Comparison of ENCODE assay signal across 9 cellular contexts in genomic region chr11:18324381-18324780, GRCh38. TPM values are rescaled to one million over a fixed set of nuclear protein-coding genes. Genes with fewer than 3 reads are reported as not detected.
A peak's percentile ranks its signal among the peaks of the same experiment; 100 is the strongest.
DNase-seq lines count a peak whose midpoint lies in the region; ATAC-seq and TF ChIP-seq lines count a peak whose summit lies in the region.
"Had no signal": no experiment of that assay in that cellular context is flagged by ENCODE, and none has a peak within 500 bp of the region (broad histone marks: within the 10 kb centered on the region; RNA-seq: fewer than 3 reads in every experiment).

No MANE protein-coding gene starts in this region.

- no peak for ATAC-seq in central memory CD8-positive, alpha-beta T cell (replicated peaks; ENCODE audit: extremely low read depth, poor library complexity, severe bottlenecking)
- ATAC-seq in GM19023 (IDR thresholded peaks at IDR 0.05; ENCODE audit: unreplicated experiment) (no peak), GM21423 (IDR thresholded peaks at IDR 0.05; ENCODE audit: unreplicated experiment) (no peak), HG03025 (IDR thresholded peaks at IDR 0.05; ENCODE audit: low FRiP score, unreplicated experiment) (no peak)

- H3K27ac Mint-ChIP-seq in central memory CD8-positive, alpha-beta T cell (ENCODE audit: low read depth), result peak overlapping the region; percentile 99

- no peaks in the 10 kb centered on the region for H3K9me3 Mint-ChIP-seq in central memory CD8-positive, alpha-beta T cell

- H3K36me3 ChIP-seq in NT2/D1 (ENCODE audit: insufficient read depth, insufficient read length, low read length) (peaks cover 47% of the 10 kb centered on the region), osteoblast (ENCODE audit: insufficient read depth, low read length) (peaks cover 6% of the 10 kb centered on the region)

- H3K79me2 ChIP-seq in osteoblast (ENCODE audit: insufficient read depth, low read length), result peaks cover 95% of the 10 kb centered on the region

- no peaks in the 10 kb centered on the region for H3K4me1 ChIP-seq in NT2/D1 (ENCODE audit: insufficient read depth, insufficient read length)
- H3K4me1 ChIP-seq in osteoblast (ENCODE audit: insufficient read depth, low read length), result peaks cover 39% of the 10 kb centered on the region

- peaks cover 17% of the 10 kb centered on the region for H4K20me1 ChIP-seq in osteoblast (ENCODE audit: insufficient read depth, low read length)

- no peak overlapping the region for H2AFZ ChIP-seq in osteoblast (ENCODE audit: low read length)

- H3K4me1 Mint-ChIP-seq in central memory CD8-positive, alpha-beta T cell, result peaks cover 67% of the 10 kb centered on the region

- TF ChIP-seq CTCF in osteoblast (IDR thresholded peaks at IDR 0.05; ENCODE audit: extremely low read depth, low read depth, low read length), result no peak

- peak overlapping the region; percentile 43 for H3K27ac ChIP-seq in osteoblast (ENCODE audit: low read depth, low read length)

- H3K4me2 ChIP-seq in osteoblast (ENCODE audit: insufficient read depth, low read length), result peak overlapping the region; percentile 99

- H3K4me3 ChIP-seq in NT2/D1 (ENCODE audit: insufficient read length, low read depth) (peak overlapping the region; percentile 6), osteoblast (ENCODE audit: insufficient read depth, low read length) (peak overlapping the region; percentile 96)

- peak overlapping the region; percentile 46 for H3K9ac ChIP-seq in NT2/D1 (ENCODE audit: insufficient read length, low read depth)

- DNase-seq in SIG-M5 treated with dmso at 0.1 percent for 504 hours (lab: John Stamatoyannopoulos, UW; ENCODE audit: unreplicated experiment) (peak; percentile 58), SIG-M5 (lab: John Stamatoyannopoulos, UW) (no peak), NT2/D1 (ENCODE audit: low read depth, low spot score) (no peak), osteoblast (ENCODE audit: insufficient read length, low spot score, missing footprints) (no peak)
- no peak for DNase-seq in central memory CD8-positive, alpha-beta T cell (ENCODE audit: low spot score in 2 of 2)

- H3K4me3 Mint-ChIP-seq in central memory CD8-positive, alpha-beta T cell, result peak overlapping the region; percentile 94

- H3K36me3 Mint-ChIP-seq in central memory CD8-positive, alpha-beta T cell (ENCODE audit: insufficient read depth), result peaks cover 49% of the 10 kb centered on the region

- no peaks in the 10 kb centered on the region for H3K27me3 Mint-ChIP-seq in central memory CD8-positive, alpha-beta T cell

- no peaks in the 10 kb centered on the region for H3K27me3 ChIP-seq in NT2/D1 (ENCODE audit: insufficient read depth, insufficient read length)
- H3K27me3 ChIP-seq in osteoblast (ENCODE audit: insufficient read depth, low read length), result no peaks in the 10 kb centered on the region

- H3K9me3 ChIP-seq in NT2/D1 (ENCODE audit: insufficient read depth, low read length) (no peaks in the 10 kb centered on the region), osteoblast (ENCODE audit: low read depth, low read length) (no peaks in the 10 kb centered on the region)

RNA-seq across cellular contexts. Expression of gene GTF2H1, which starts 2.0 kb away (rescaled TPM):
- 123 and 134 TPM in 2 replicates for total RNA-seq in osteoblast

RNA-seq across cellular contexts. Expression of gene HPS5, which starts 2.4 kb away (rescaled TPM):
- total RNA-seq in osteoblast, result 39.8 and 53.9 TPM in 2 replicates

RNA-seq across cellular contexts. Expression of gene SAA1, which starts 58.3 kb away (rescaled TPM):
- total RNA-seq in osteoblast, result not detected in 2 replicates
- total RNA-seq: dermis microvascular lymphatic vessel endothelial cell had no signal
